8 cellular contexts compared by ENCODE assay signal in genomic region chr4:38488891-38489861, GRCh38.
DNase-seq lines count a peak whose midpoint lies in the region; ATAC-seq and TF ChIP-seq lines count a peak whose summit lies in the region.
"Had no signal": no experiment of that assay in that cellular context is flagged by ENCODE, and none has a peak within 500 bp of the region (broad histone marks: within the 10 kb centered on the region; RNA-seq: fewer than 3 reads in every experiment).

No MANE protein-coding gene starts in this region.

- no peaks in the 10 kb centered on the region for H3K9me3 Mint-ChIP-seq in activated naive CD4-positive, alpha-beta T cell treated with anti-CD3 and anti-CD28 coated beads, Interleukin-2, amount 50 U/mL, for 72 hours

- no peaks in the 10 kb centered on the region for H3K36me3 ChIP-seq in right atrium auricular region
- H3K36me3 ChIP-seq: SJSA1 had no signal

- H3K27me3 ChIP-seq in right atrium auricular region: no peaks in the 10 kb centered on the region
- H3K27me3 ChIP-seq: SJSA1 had no signal

- no peaks in the 10 kb centered on the region for H3K9me3 ChIP-seq in right atrium auricular region
- H3K9me3 ChIP-seq: SJSA1 had no signal

- peaks cover 0 to 23% of the 10 kb centered on the region in 2 donors for H3K4me1 ChIP-seq in right atrium auricular region

- peaks cover 0 to 4% of the 10 kb centered on the region in 2 donors for H3K36me3 Mint-ChIP-seq in activated naive CD4-positive, alpha-beta T cell treated with anti-CD3 and anti-CD28 coated beads, Interleukin-2, amount 50 U/mL, for 72 hours

- peak; percentile 63 for DNase-seq in HT-29 (ENCODE audit: low spot score)
- no peak for DNase-seq in activated naive CD4-positive, alpha-beta T cell treated with anti-CD3 and anti-CD28 coated beads, Interleukin-2, amount 50 U/mL, for 72 hours (ENCODE audit: low spot score in 2 of 2)
- DNase-seq in right atrium auricular region (ENCODE audit: low spot score): no peak
- DNase-seq in retinal pigment epithelial cell (ENCODE audit: low read depth): peak; percentile 38

- peak overlapping the region; percentile 3 to 65 for H3K27ac ChIP-seq in right atrium auricular region
- H3K27ac ChIP-seq: SJSA1 had no signal

- no peak for ATAC-seq in activated naive CD4-positive, alpha-beta T cell treated with anti-CD3 and anti-CD28 coated beads, Interleukin-2, amount 50 U/mL, for 72 hours
- no peak for ATAC-seq in HG02763 (IDR thresholded peaks at IDR 0.05; ENCODE audit: unreplicated experiment)
- no peak for ATAC-seq in GM21447 (IDR thresholded peaks at IDR 0.05; ENCODE audit: unreplicated experiment)
- ATAC-seq in HG03095 (IDR thresholded peaks at IDR 0.05; ENCODE audit: unreplicated experiment): no peak

- H3K27ac Mint-ChIP-seq in activated naive CD4-positive, alpha-beta T cell treated with anti-CD3 and anti-CD28 coated beads, Interleukin-2, amount 50 U/mL, for 72 hours: peak overlapping the region; percentile 64 to 72

- H3K4me3 ChIP-seq in right atrium auricular region (no peak overlapping the region), retinal pigment epithelial cell (ENCODE audit: low read length) (no peak overlapping the region)
- H3K4me3 ChIP-seq: SJSA1 had no signal

- TF ChIP-seq CTCF in right atrium auricular region (IDR thresholded peaks at IDR 0.05): no peak
- TF ChIP-seq CTCF in retinal pigment epithelial cell (conservative IDR thresholded peaks at IDR 0.05; ENCODE audit: low read depth, low read length): no peak

Comparison
In these comparisons a context has a peak if more than half of its experiments do, and no peak if none do; other contexts are left out.
1. DNase-seq: peak in HT-29 (single experiment) and retinal pigment epithelial cell (single experiment); none in activated naive CD4-positive, alpha-beta T cell treated with anti-CD3 and anti-CD28 coated beads, Interleukin-2, amount 50 U/mL, for 72 hours (0 of 2) and right atrium auricular region (single experiment).